1 cellular context compared by ENCODE assay signal in the genomic region with DNA sequence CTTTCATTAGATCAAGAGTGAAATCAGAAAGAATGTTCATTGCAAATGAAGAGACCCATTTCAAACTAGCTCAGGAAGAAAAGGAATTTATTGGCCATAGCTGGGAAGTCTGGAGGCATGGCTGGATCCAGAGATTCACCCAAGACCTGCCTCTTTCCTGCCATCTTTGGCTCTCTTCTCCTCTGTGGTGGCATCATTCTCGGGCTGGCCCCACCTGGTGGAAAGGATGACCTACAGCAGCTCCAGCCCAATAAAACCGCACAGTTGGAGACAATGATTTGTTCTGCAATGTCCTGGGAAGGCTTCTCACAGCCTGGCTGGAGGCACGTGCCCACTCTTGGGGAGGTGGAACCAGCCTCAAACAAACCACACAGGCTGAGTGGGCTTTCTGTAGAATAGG.
TF ChIP-seq lines count a peak whose summit lies in the region.

No MANE protein-coding gene starts in this region.

TF ChIP-seq in HepG2, 621 proteins besides CTCF, POLR2A, EP300 and RAD21 (continued from another document):
- TF ChIP-seq, protein P1, sequence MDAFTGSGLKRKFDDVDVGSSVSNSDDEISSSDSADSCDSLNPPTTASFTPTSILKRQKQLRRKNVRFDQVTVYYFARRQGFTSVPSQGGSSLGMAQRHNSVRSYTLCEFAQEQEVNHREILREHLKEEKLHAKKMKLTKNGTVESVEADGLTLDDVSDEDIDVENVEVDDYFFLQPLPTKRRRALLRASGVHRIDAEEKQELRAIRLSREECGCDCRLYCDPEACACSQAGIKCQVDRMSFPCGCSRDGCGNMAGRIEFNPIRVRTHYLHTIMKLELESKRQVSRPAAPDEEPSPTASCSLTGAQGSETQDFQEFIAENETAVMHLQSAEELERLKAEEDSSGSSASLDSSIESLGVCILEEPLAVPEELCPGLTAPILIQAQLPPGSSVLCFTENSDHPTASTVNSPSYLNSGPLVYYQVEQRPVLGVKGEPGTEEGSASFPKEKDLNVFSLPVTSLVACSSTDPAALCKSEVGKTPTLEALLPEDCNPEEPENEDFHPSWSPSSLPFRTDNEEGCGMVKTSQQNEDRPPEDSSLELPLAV (CRISPR knock-in tag; conservative IDR thresholded peaks at IDR 0.05; ENCODE audit: low read depth), result no peak
- TF ChIP-seq WIZ (CRISPR knock-in tag; IDR thresholded peaks at IDR 0.05), result peak; percentile 82; the same call in 1 of the 2 replicates
- TF ChIP-seq, protein P2, sequence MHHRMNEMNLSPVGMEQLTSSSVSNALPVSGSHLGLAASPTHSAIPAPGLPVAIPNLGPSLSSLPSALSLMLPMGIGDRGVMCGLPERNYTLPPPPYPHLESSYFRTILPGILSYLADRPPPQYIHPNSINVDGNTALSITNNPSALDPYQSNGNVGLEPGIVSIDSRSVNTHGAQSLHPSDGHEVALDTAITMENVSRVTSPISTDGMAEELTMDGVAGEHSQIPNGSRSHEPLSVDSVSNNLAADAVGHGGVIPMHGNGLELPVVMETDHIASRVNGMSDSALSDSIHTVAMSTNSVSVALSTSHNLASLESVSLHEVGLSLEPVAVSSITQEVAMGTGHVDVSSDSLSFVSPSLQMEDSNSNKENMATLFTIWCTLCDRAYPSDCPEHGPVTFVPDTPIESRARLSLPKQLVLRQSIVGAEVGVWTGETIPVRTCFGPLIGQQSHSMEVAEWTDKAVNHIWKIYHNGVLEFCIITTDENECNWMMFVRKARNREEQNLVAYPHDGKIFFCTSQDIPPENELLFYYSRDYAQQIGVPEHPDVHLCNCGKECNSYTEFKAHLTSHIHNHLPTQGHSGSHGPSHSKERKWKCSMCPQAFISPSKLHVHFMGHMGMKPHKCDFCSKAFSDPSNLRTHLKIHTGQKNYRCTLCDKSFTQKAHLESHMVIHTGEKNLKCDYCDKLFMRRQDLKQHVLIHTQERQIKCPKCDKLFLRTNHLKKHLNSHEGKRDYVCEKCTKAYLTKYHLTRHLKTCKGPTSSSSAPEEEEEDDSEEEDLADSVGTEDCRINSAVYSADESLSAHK (CRISPR knock-in tag; IDR thresholded peaks at IDR 0.05; ENCODE audit: borderline replicate concordance), result no peak
- TF ChIP-seq FOXO1 (CRISPR knock-in tag; IDR thresholded peaks at IDR 0.05), result no peak
